ENCODE assay signal across 1 cellular context in the genomic region with DNA sequence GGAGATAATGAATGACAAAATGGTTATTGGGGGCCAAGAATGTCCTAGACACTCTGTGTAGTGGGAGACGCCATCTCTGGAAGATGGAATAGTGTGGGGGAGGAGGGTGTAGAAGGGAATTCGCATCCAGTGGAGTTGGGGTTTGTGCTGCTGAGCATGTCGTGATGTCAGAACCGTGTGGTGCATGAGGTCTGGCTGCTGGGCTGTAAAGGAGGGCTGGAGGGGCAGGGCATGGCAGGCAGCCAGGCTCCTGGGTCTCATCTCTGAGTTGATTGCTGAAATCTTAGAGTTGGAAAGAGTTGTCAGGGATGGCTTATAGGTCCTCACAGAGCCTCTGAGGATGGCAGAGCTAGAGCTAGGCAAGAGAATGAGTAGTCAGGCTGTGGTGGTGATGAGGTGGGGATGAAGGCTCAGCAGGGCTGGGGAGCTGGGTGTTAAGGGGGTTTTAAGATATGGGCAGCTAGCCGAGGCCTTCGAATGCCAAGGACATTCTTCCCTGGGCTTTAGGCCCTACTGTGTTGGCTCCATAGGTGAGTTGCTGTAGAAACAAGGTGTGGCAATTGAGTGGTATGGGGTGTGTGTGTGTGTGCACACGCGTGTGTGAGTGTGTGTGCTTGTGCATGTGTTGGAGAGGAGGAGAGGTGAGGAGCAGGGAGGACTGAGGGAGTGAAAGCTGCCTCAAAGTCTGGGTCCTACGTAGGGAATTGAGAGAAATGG.
TF ChIP-seq lines count a peak whose summit lies in the region.

No MANE protein-coding gene starts in this region.

TF ChIP-seq in H1, 55 proteins besides CTCF, POLR2A, EP300 and RAD21:
- no peak for TF ChIP-seq EZH2 (IDR thresholded peaks at IDR 0.05; ENCODE audit: low read depth, low read length, severe bottlenecking)
- TF ChIP-seq RFX5 (IDR thresholded peaks at IDR 0.05; ENCODE audit: borderline replicate concordance, low read depth, low read length), result no peak
- TF ChIP-seq, protein P1, sequence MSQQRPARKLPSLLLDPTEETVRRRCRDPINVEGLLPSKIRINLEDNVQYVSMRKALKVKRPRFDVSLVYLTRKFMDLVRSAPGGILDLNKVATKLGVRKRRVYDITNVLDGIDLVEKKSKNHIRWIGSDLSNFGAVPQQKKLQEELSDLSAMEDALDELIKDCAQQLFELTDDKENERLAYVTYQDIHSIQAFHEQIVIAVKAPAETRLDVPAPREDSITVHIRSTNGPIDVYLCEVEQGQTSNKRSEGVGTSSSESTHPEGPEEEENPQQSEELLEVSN (IDR thresholded peaks at IDR 0.05), result no peak
- TF ChIP-seq ASH2L (IDR thresholded peaks at IDR 0.05; ENCODE audit: low read length), result no peak
